Comparison of ENCODE assay signal across 18 cellular contexts in genomic region chr12:86826051-86826450, GRCh38.
A peak's percentile ranks its signal among the peaks of the same experiment; 100 is the strongest.
DNase-seq lines count a peak whose midpoint lies in the region; ATAC-seq and TF ChIP-seq lines count a peak whose summit lies in the region.
"Had no signal": no experiment of that assay in that cellular context is flagged by ENCODE, and none has a peak within 500 bp of the region (broad histone marks: within the 10 kb centered on the region; RNA-seq: fewer than 3 reads in every experiment).

No MANE protein-coding gene starts in this region.

- H3K27me3 ChIP-seq in neural progenitor cell: no peaks in the 10 kb centered on the region
- no peaks in the 10 kb centered on the region for H3K27me3 ChIP-seq in aorta (ENCODE audit: control insufficient read depth in 1 of 2, insufficient read depth in 2 of 2, low read length in 1 of 2)
- H3K27me3 ChIP-seq: BLaER1 had no signal

- H3K4me2 ChIP-seq in neural progenitor cell: no peak overlapping the region
- H3K4me2 ChIP-seq: BLaER1 had no signal

- DNase-seq in A172 (ENCODE audit: low spot score) (peak; percentile 11), LoVo (ENCODE audit: low spot score) (peak; percentile 16), amniotic epithelial cell (ENCODE audit: low read depth) (peak; percentile 9), neural progenitor cell (ENCODE audit: low spot score) (no peak), GM19240 (ENCODE audit: insufficient read length, low spot score) (no peak), aorta (no peak)
- DNase-seq: AML-193; Caco-2; CD8-positive, alpha-beta memory T cell; DND-41; GOT3; KG1 had no signal

- ATAC-seq in GM18519 (IDR thresholded peaks at IDR 0.05; ENCODE audit: low FRiP score, unreplicated experiment) (no peak), aorta (ENCODE audit: low FRiP score) (no peak)
- ATAC-seq: GM12878 had no signal

- no peaks in the 10 kb centered on the region for H4K20me1 ChIP-seq in neural progenitor cell (ENCODE audit: low read depth)
- H4K20me1 ChIP-seq: BLaER1 had no signal

- 96% methylated on average over 2 of the region's 2 CpGs for WGBS in aorta, 2 donors

- H3K36me3 Mint-ChIP-seq in neural progenitor cell: no peaks in the 10 kb centered on the region
- H3K36me3 Mint-ChIP-seq: CD8-positive, alpha-beta memory T cell had no signal

- H3K4me3 ChIP-seq in neural progenitor cell (no peak overlapping the region), aorta (ENCODE audit: low read length in 2 of 2) (no peak overlapping the region)
- H3K4me3 ChIP-seq: BLaER1, GM12878, HAP-1 had no signal

- H3K9me3 ChIP-seq in neural progenitor cell (ENCODE audit: low read depth) (no peaks in the 10 kb centered on the region), aorta (ENCODE audit: control insufficient read depth, low read length) (no peaks in the 10 kb centered on the region)
- H3K9me3 ChIP-seq: BLaER1, Caco-2, HAP-1 had no signal

- peak overlapping the region; percentile 17 for H2AFZ ChIP-seq in neural progenitor cell (replicated peaks)

- no peak overlapping the region for H3K4me3 Mint-ChIP-seq in neural progenitor cell
- H3K4me3 Mint-ChIP-seq: CD8-positive, alpha-beta memory T cell; IgD-negative memory B cell had no signal

- no peaks in the 10 kb centered on the region for H3K79me2 ChIP-seq in neural progenitor cell (ENCODE audit: low read depth)

- no peaks in the 10 kb centered on the region for H3K27me3 Mint-ChIP-seq in neural progenitor cell (ENCODE audit: insufficient read depth, low read depth)
- H3K27me3 Mint-ChIP-seq: CD8-positive, alpha-beta memory T cell; IgD-negative memory B cell had no signal

- no peaks in the 10 kb centered on the region for H3F3A ChIP-seq in neural progenitor cell (ENCODE audit: low read depth)

- H3K36me3 ChIP-seq in neural progenitor cell: no peaks in the 10 kb centered on the region
- H3K36me3 ChIP-seq in aorta (ENCODE audit: control insufficient read depth in 1 of 2, insufficient read depth in 2 of 2, low read length in 1 of 2): no peaks in the 10 kb centered on the region
- H3K36me3 ChIP-seq: BLaER1, HAP-1 had no signal

- no peaks in the 10 kb centered on the region for H3K4me1 Mint-ChIP-seq in neural progenitor cell
- H3K4me1 Mint-ChIP-seq: CD8-positive, alpha-beta memory T cell; IgD-negative memory B cell had no signal

- H3K4me1 ChIP-seq in neural progenitor cell (no peaks in the 10 kb centered on the region), aorta (ENCODE audit: control insufficient read depth in 1 of 2, insufficient read depth in 2 of 2, low read length in 2 of 2) (no peaks in the 10 kb centered on the region)
- H3K4me1 ChIP-seq: BLaER1, Caco-2, HAP-1 had no signal

- intact Hi-C loops in aorta (cut with DNase I): no loop called here

- H3K27ac ChIP-seq in neural progenitor cell: no peak overlapping the region
- no peak overlapping the region for H3K27ac ChIP-seq in aorta (ENCODE audit: low read depth in 1 of 2, low read length in 2 of 2)
- H3K27ac ChIP-seq: 22Rv1, BLaER1 had no signal

- no peaks in the 10 kb centered on the region for H3K9me3 Mint-ChIP-seq in neural progenitor cell
- H3K9me3 Mint-ChIP-seq: IgD-negative memory B cell had no signal

- no peak overlapping the region for H3K9ac ChIP-seq in neural progenitor cell
- H3K9ac ChIP-seq: BLaER1 had no signal

- no peak for TF ChIP-seq CTCF in neural progenitor cell (IDR thresholded peaks at IDR 0.05)

- no peak overlapping the region for H3K27ac Mint-ChIP-seq in neural progenitor cell
- H3K27ac Mint-ChIP-seq: CD8-positive, alpha-beta memory T cell; IgD-negative memory B cell had no signal

Comparison
In these comparisons a context has a peak if more than half of its experiments do, and no peak if none do; other contexts are left out.
1. DNase-seq: peak in A172 (single experiment), LoVo (single experiment) and amniotic epithelial cell (single experiment); none in neural progenitor cell (single experiment), GM19240 (single experiment) and aorta (0 of 2).